Comparison of ENCODE assay signal across 1 cellular context in genomic region chr2:68252407-68253210, GRCh38.
TF ChIP-seq lines count a peak whose summit lies in the region.

Gene PPP3R1 (minus strand): TSS chr2:68252532. CDS start chr2:68252127, 405 bp downstream.

TF ChIP-seq in HepG2, 621 proteins besides CTCF, POLR2A, EP300 and RAD21 (continued from another document and continues in another):
- peak; percentile 92 for TF ChIP-seq ZNF687 (CRISPR knock-in tag; IDR thresholded peaks at IDR 0.05)
- peak; percentile 71; the same call in 1 of the 2 replicates for TF ChIP-seq FOXK1 (CRISPR knock-in tag; IDR thresholded peaks at IDR 0.05; ENCODE audit: borderline replicate concordance, low read depth)
- TF ChIP-seq KLF9 (CRISPR knock-in tag; IDR thresholded peaks at IDR 0.05; ENCODE audit: low read depth) = peak; percentile 56; the same call in 1 of the 2 replicates
- TF ChIP-seq RORA (CRISPR knock-in tag; IDR thresholded peaks at IDR 0.05) = no peak
- TF ChIP-seq IRF9 (CRISPR knock-in tag; IDR thresholded peaks at IDR 0.05; ENCODE audit: borderline replicate concordance) = peak; percentile 96
- no peak for TF ChIP-seq THRA (CRISPR knock-in tag; IDR thresholded peaks at IDR 0.05; ENCODE audit: borderline replicate concordance)
- TF ChIP-seq CBX5 (CRISPR knock-in tag; IDR thresholded peaks at IDR 0.05; ENCODE audit: borderline replicate concordance) = no peak; the same call in 1 of the 2 replicates
- peak; percentile 9; the same call in 1 of the 2 replicates for TF ChIP-seq SIX1 (CRISPR knock-in tag; IDR thresholded peaks at IDR 0.05; ENCODE audit: borderline replicate concordance)
- no peak for TF ChIP-seq GTF3A (CRISPR knock-in tag; conservative IDR thresholded peaks at IDR 0.05)
- no peak; the same call in 1 of the 2 replicates for TF ChIP-seq ATF7-NPFF (CRISPR knock-in tag; IDR thresholded peaks at IDR 0.05; ENCODE audit: low read depth)
- TF ChIP-seq ARNT2 (CRISPR knock-in tag; IDR thresholded peaks at IDR 0.05; ENCODE audit: low read depth) = peak; percentile 94; the same call in 1 of the 2 replicates
- TF ChIP-seq ZNF788 (CRISPR knock-in tag; IDR thresholded peaks at IDR 0.05; ENCODE audit: borderline replicate concordance) = peak; percentile 74; the same call in 1 of the 2 replicates
- TF ChIP-seq ZNF331 (CRISPR knock-in tag; IDR thresholded peaks at IDR 0.05) = peak; percentile 28; the same call in 1 of the 2 replicates
- peak; percentile 70 for TF ChIP-seq YY1 (IDR thresholded peaks at IDR 0.05; ENCODE audit: insufficient read depth, insufficient replicate concordance, low read depth, low read length)
- peak; percentile 89; the same call in 1 of the 2 replicates for TF ChIP-seq MIER3 (CRISPR knock-in tag; IDR thresholded peaks at IDR 0.05; ENCODE audit: borderline replicate concordance)
- peak; percentile 27; the same call in 1 of the 2 replicates for TF ChIP-seq CHCHD3 (CRISPR knock-in tag; IDR thresholded peaks at IDR 0.05)
- TF ChIP-seq ZC3H13 (CRISPR knock-in tag; IDR thresholded peaks at IDR 0.05) = peak; percentile 86
- TF ChIP-seq ARID3A (IDR thresholded peaks at IDR 0.05; ENCODE audit: low read depth, low read length) = peak; percentile 8; the same call in 1 of the 2 replicates
- TF ChIP-seq ARID4A (CRISPR knock-in tag; IDR thresholded peaks at IDR 0.05; ENCODE audit: borderline replicate concordance) = peak; percentile 89; the same call in 1 of the 2 replicates
- TF ChIP-seq ZNF878 (CRISPR knock-in tag; IDR thresholded peaks at IDR 0.05) = peak; percentile 82; the same call in 1 of the 2 replicates
- TF ChIP-seq ATF7 (IDR thresholded peaks at IDR 0.05) = peak; percentile 38; the same call in 1 of the 2 replicates
- TF ChIP-seq ATF7 (CRISPR knock-in tag; IDR thresholded peaks at IDR 0.05) = peak; percentile 76; the same call in 1 of the 2 replicates
- peak; percentile 87 for TF ChIP-seq AKAP8 (CRISPR knock-in tag; IDR thresholded peaks at IDR 0.05)
- TF ChIP-seq HNF1A (IDR thresholded peaks at IDR 0.05; ENCODE audit: low read depth) = no peak
- TF ChIP-seq HNF1A (CRISPR knock-in tag; IDR thresholded peaks at IDR 0.05; ENCODE audit: borderline replicate concordance) = peak; percentile 56
- no peak for TF ChIP-seq TCF12 (IDR thresholded peaks at IDR 0.05)
- no peak for TF ChIP-seq TCF12 (CRISPR knock-in tag; IDR thresholded peaks at IDR 0.05)
- 0 out of 2 replicates have a peak, but pooled peaks have one; percentile 14 for TF ChIP-seq ZNF777 (CRISPR knock-in tag; IDR thresholded peaks at IDR 0.05)
- no peak for TF ChIP-seq SNAPC5 (CRISPR knock-in tag; IDR thresholded peaks at IDR 0.05; ENCODE audit: borderline replicate concordance)
- peak; percentile 39; the same call in 1 of the 2 replicates for TF ChIP-seq ZBED4 (CRISPR knock-in tag; IDR thresholded peaks at IDR 0.05; ENCODE audit: borderline replicate concordance)
